Comparison of ENCODE assay signal across 8 cellular contexts in the genomic region with DNA sequence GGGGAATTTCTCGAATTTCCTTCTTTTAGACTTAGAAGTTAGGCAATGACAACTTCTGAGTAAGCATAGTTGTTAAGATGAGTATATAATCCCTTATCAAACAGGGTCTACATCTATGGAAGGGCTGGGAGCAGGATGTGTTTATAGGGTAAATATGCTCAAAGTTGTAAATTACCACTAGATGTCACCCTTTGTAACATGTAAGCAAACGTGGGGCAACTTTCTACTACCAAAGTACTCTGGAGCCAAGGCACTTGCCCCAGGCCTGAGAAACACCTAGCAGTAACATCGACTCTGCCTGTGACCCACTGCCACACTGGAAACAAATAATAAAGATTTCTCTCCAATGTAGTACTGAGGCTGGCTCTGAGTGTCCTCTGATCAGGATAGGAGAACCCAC.
DNase-seq lines count a peak whose midpoint lies in the region; ATAC-seq lines count a peak whose summit lies in the region.

No MANE protein-coding gene starts in this region.

- no CpG with 5 or more reads among the region's 3 CpGs for WGBS in iPS DF 6.9 (ENCODE audit: insufficient coverage, insufficient read length)

- H3K9me3 ChIP-seq in adipocyte (ENCODE audit: control insufficient read depth, low read length), result no peaks in the 10 kb centered on the region
- H3K9me3 ChIP-seq in iPS DF 6.9 (ENCODE audit: control insufficient read depth, insufficient read depth, low read length), result no peaks in the 10 kb centered on the region

- no peak overlapping the region for H3K9ac ChIP-seq in adipocyte (ENCODE audit: low read length)

- no peaks in the 10 kb centered on the region for H3K36me3 Mint-ChIP-seq in activated T-cell treated with anti-CD3 and anti-CD28 coated beads, Interleukin-2, amount 50 U/mL, for 24 hours (ENCODE audit: low read depth)
- H3K36me3 Mint-ChIP-seq in stimulated activated memory B cell treated with anti-CD40 and anti-IgM and Interleukin-4, amounts not matched to agents 10 μg/mL and 1 μg/mL and 100 μg/mL, for 72 hours, result no peaks in the 10 kb centered on the region

- H3K36me3 ChIP-seq in adipocyte (ENCODE audit: control insufficient read depth, insufficient read depth, low read length, severe bottlenecking) (no peaks in the 10 kb centered on the region), iPS DF 6.9 (ENCODE audit: control insufficient read depth, insufficient read depth, low read length) (no peaks in the 10 kb centered on the region)

- H3K4me3 ChIP-seq in adipocyte (ENCODE audit: low read length) (no peak overlapping the region), iPS DF 6.9 (ENCODE audit: low read length) (no peak overlapping the region)

- no peaks in the 10 kb centered on the region for H3K27me3 Mint-ChIP-seq in activated T-cell treated with anti-CD3 and anti-CD28 coated beads, Interleukin-2, amount 50 U/mL, for 24 hours
- no peaks in the 10 kb centered on the region for H3K27me3 Mint-ChIP-seq in stimulated activated memory B cell treated with anti-CD40 and anti-IgM and Interleukin-4, amounts not matched to agents 10 μg/mL and 1 μg/mL and 100 μg/mL, for 72 hours

- no peak overlapping the region for H3K27ac ChIP-seq in iPS DF 6.9 (ENCODE audit: low read length)

- no peaks in the 10 kb centered on the region for H3K4me1 Mint-ChIP-seq in activated T-cell treated with anti-CD3 and anti-CD28 coated beads, Interleukin-2, amount 50 U/mL, for 24 hours (ENCODE audit: low read depth)
- H3K4me1 Mint-ChIP-seq in stimulated activated memory B cell treated with anti-CD40 and anti-IgM and Interleukin-4, amounts not matched to agents 10 μg/mL and 1 μg/mL and 100 μg/mL, for 72 hours, result no peaks in the 10 kb centered on the region

- H3K27me3 ChIP-seq in adipocyte (replicated peaks; ENCODE audit: control insufficient read depth, insufficient read depth, low read length), result no peaks in the 10 kb centered on the region
- H3K27me3 ChIP-seq in iPS DF 6.9 (ENCODE audit: control insufficient read depth, insufficient read depth, low read length), result no peaks in the 10 kb centered on the region

- H3K9me3 Mint-ChIP-seq in activated T-cell treated with anti-CD3 and anti-CD28 coated beads, Interleukin-2, amount 50 U/mL, for 24 hours, result no peaks in the 10 kb centered on the region
- peaks cover 3% of the 10 kb centered on the region for H3K9me3 Mint-ChIP-seq in stimulated activated memory B cell treated with anti-CD40 and anti-IgM and Interleukin-4, amounts not matched to agents 10 μg/mL and 1 μg/mL and 100 μg/mL, for 72 hours

- H3K4me3 Mint-ChIP-seq in activated T-cell treated with anti-CD3 and anti-CD28 coated beads, Interleukin-2, amount 50 U/mL, for 24 hours, result no peak overlapping the region
- H3K4me3 Mint-ChIP-seq in stimulated activated memory B cell treated with anti-CD40 and anti-IgM and Interleukin-4, amounts not matched to agents 10 μg/mL and 1 μg/mL and 100 μg/mL, for 72 hours, result no peak overlapping the region

- ATAC-seq in GM18499 (IDR thresholded peaks at IDR 0.05; ENCODE audit: insufficient read depth, unreplicated experiment) (peak; percentile 70), HG02884 (IDR thresholded peaks at IDR 0.05; ENCODE audit: unreplicated experiment) (peak; percentile 69)
- no peak for ATAC-seq in stimulated activated memory B cell treated with anti-CD40 and anti-IgM and Interleukin-4, amounts not matched to agents 10 μg/mL and 1 μg/mL and 100 μg/mL, for 72 hours

- no peak overlapping the region for H3K27ac Mint-ChIP-seq in activated T-cell treated with anti-CD3 and anti-CD28 coated beads, Interleukin-2, amount 50 U/mL, for 24 hours
- no peak overlapping the region for H3K27ac Mint-ChIP-seq in stimulated activated memory B cell treated with anti-CD40 and anti-IgM and Interleukin-4, amounts not matched to agents 10 μg/mL and 1 μg/mL and 100 μg/mL, for 72 hours

- peak; percentile 4 for DNase-seq in 8988T
- DNase-seq in NCI-H1436 treated with DMSO at 0.1 percent for 48 hours (lab: John Stamatoyannopoulos, UW), result peak; percentile 25
- DNase-seq in adipocyte (ENCODE audit: low read depth), result peak; percentile 81
- peak; percentile 33 for DNase-seq in iPS DF 6.9 (ENCODE audit: low read depth, low spot score)
- no peak for DNase-seq in activated T-cell treated with anti-CD3 and anti-CD28 coated beads, Interleukin-2, amount 50 U/mL, for 24 hours

- H3K4me1 ChIP-seq in adipocyte (ENCODE audit: control insufficient read depth, insufficient read depth, low read length) (no peaks in the 10 kb centered on the region), iPS DF 6.9 (ENCODE audit: control insufficient read depth, insufficient read depth, low read length) (no peaks in the 10 kb centered on the region)
